ENCODE assay signal across 10 cellular contexts in the genomic region with DNA sequence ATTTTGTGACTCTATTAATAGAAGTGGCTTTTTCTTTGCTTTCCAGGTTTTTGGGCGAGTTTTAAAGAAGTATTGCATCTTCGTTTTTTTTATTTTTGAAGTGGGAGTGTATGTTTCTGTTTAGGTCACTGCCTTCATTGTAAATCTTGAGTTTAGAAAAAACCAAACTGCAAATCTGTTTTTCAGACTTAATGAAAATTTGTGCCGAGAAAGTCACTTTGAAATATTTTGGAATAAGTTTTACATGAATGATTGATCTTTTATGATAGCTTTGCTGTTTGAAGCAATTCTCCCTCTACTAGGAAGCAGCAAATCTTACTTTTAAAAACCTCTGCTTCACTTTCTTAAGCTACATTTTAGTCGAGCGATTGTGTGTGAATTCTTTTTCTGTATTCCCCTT. TPM values are rescaled to one million over a fixed set of nuclear protein-coding genes. Genes with fewer than 3 reads are reported as not detected.
DNase-seq lines count a peak whose midpoint lies in the region; ATAC-seq and TF ChIP-seq lines count a peak whose summit lies in the region.
"Had no signal": no experiment of that assay in that cellular context is flagged by ENCODE, and none has a peak within 500 bp of the region (broad histone marks: within the 10 kb centered on the region; RNA-seq: fewer than 3 reads in every experiment).

No MANE protein-coding gene starts in this region.

- H3K9me3 ChIP-seq in heart left ventricle (no peaks in the 10 kb centered on the region), adipocyte (ENCODE audit: control insufficient read depth, low read length) (no peaks in the 10 kb centered on the region)

- WGBS in heart left ventricle, 4 donors, result 11 to 26% (median 14%) methylated on average over 5 of the region's 5 CpGs

- peak overlapping the region; percentile 99 for H3K27ac Mint-ChIP-seq in type B pancreatic cell

- TF ChIP-seq POLR2A in heart left ventricle (IDR thresholded peaks at IDR 0.05), result no peak

- peaks cover 3% of the 10 kb centered on the region for H3K27me3 Mint-ChIP-seq in type B pancreatic cell

- no peaks in the 10 kb centered on the region for H3K27me3 ChIP-seq in heart left ventricle
- H3K27me3 ChIP-seq in adipocyte (replicated peaks; ENCODE audit: control insufficient read depth, insufficient read depth, low read length), result no peaks in the 10 kb centered on the region

- H3K4me3 ChIP-seq in heart left ventricle (peak overlapping the region in 9 of 12 donors; percentile 77 to 97 (median 79)), adipocyte (ENCODE audit: low read length) (peak overlapping the region; percentile 90)

- peaks cover 14 to 80% (median 68%) of the 10 kb centered on the region in 12 donors for H3K4me1 ChIP-seq in heart left ventricle
- peaks cover 43% of the 10 kb centered on the region for H3K4me1 ChIP-seq in adipocyte (ENCODE audit: control insufficient read depth, insufficient read depth, low read length)

- no peak for DNase-seq in heart left ventricle
- DNase-seq in Right ventricle myocardium inferior (ENCODE audit: missing footprints), result no peak
- DNase-seq in adipocyte (ENCODE audit: low read depth), result peak; percentile 18
- DNase-seq in medulla oblongata (ENCODE audit: extremely low spot score), result peak; percentile 18
- no peak for DNase-seq in type B pancreatic cell (ENCODE audit: extremely low spot score, unreplicated experiment)
- DNase-seq in ureter (ENCODE audit: low spot score), result no peak
- no peak for DNase-seq in NCI-H1436 (lab: John Stamatoyannopoulos, UW)
- DNase-seq: DMS79, Kasumi-1 had no signal

- no peaks in the 10 kb centered on the region for H3K9me3 Mint-ChIP-seq in type B pancreatic cell

- H3K36me3 ChIP-seq in heart left ventricle (peaks cover 0 to 18% (median 6%) of the 10 kb centered on the region in 9 donors), adipocyte (ENCODE audit: control insufficient read depth, insufficient read depth, low read length, severe bottlenecking) (peaks cover 3% of the 10 kb centered on the region)

- H3K9ac ChIP-seq in adipocyte (ENCODE audit: low read length), result peak overlapping the region; percentile 90

- intact Hi-C loops in heart left ventricle (cut with DNase I), result loop anchor here in 4 of 10 donors (5.0 to 10.0 kb wide), 4 partner anchors 155 to 165 kb away; partner anchors contain the start of genes ME2 (in 3 of the 4) and MEX3C (in 2 of the 4)
- intact Hi-C loops in Right ventricle myocardium inferior (cut with DNase I), result no loop called here

- TF ChIP-seq CTCF in heart left ventricle (IDR thresholded peaks at IDR 0.05), result no peak
- TF ChIP-seq CTCF in type B pancreatic cell (conservative IDR thresholded peaks at IDR 0.05), result no peak

- peak overlapping the region in 2 of 12 donors; percentile 93 to 96 for H3K27ac ChIP-seq in heart left ventricle

- H3K36me3 Mint-ChIP-seq in type B pancreatic cell, result peaks cover 15% of the 10 kb centered on the region

- H3K4me3 Mint-ChIP-seq in type B pancreatic cell, result peak overlapping the region; percentile 99

- ATAC-seq in heart left ventricle (no peak), Right ventricle myocardium inferior (no peak), GM21619 (IDR thresholded peaks at IDR 0.05; ENCODE audit: unreplicated experiment) (no peak)

- H3K4me1 Mint-ChIP-seq in type B pancreatic cell (ENCODE audit: unreplicated experiment), result peaks cover 47% of the 10 kb centered on the region

RNA-seq across cellular contexts. Expression of gene SMAD4, which starts 2.2 kb away (rescaled TPM):
- total RNA-seq in heart left ventricle (100 to 1,000 TPM in 2 of 9 donors, 10 to 100 TPM in 7; 78.6 to 103 (median 92.0) TPM), Right ventricle myocardium inferior (94.7 TPM), type B pancreatic cell (ENCODE audit: low replicate concordance) (106 and 123 TPM in 2 replicates), ureter (118 TPM)
- polyA plus RNA-seq in heart left ventricle, result 10 to 100 TPM; 10.8 to 52.3 TPM

Comparison
In these comparisons a context has a peak if more than half of its experiments do, and no peak if none do; other contexts are left out.
1. DNase-seq: peak in adipocyte (single experiment) and medulla oblongata (single experiment); none in heart left ventricle (0 of 5), Right ventricle myocardium inferior (single experiment), type B pancreatic cell (single experiment), ureter (single experiment) and NCI-H1436 (single experiment).